Comparison of ENCODE assay signal across 31 cellular contexts in the genomic region with DNA sequence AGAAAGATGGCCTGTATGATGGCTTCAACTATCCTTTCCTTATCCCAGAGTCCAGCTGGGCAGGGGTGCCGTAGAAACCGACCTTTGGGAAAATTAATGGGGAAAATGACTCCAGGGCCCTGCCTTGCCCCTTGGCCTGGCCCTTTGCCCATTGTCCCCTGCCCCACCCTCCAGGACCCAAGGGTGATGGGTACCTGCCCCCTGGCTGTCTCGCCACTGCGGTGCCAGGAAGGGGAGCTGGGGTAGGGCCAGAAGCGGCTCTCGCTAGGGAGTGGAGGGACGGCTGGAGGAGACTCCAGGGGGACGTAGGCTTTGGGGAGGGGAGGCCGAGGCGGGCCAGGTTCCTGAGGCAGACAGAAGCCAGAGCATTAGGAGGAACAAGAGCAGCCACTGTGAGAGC. TPM values are rescaled to one million over a fixed set of nuclear protein-coding genes. Genes with fewer than 3 reads are reported as not detected.
"Had no signal": no experiment of that assay in that cellular context is flagged by ENCODE, and none has a peak within 500 bp of the region (broad histone marks: within the 10 kb centered on the region; RNA-seq: fewer than 3 reads in every experiment).

No MANE protein-coding gene starts in this region.

- ATAC-seq: activated CD4-positive, alpha-beta T cell treated with anti-CD3 and anti-CD28 coated beads for 36 hours; activated CD8-positive, alpha-beta memory T cell treated with anti-CD3 and anti-CD28 coated beads, Interleukin-2, amount 10 ng/mL, durations not matched to agents 7 days and 5 days; activated CD8-positive, alpha-beta T cell treated with anti-CD3 and anti-CD28 coated beads, Interleukin-2, amount 10 ng/mL, durations not matched to agents 7 days and 5 days; activated T-helper 17 cell treated with anti-CD3 and anti-CD28 coated beads, Interleukin-2, amount 50 U/mL, for 72 hours; body of pancreas; foreskin keratinocyte; gastrocnemius medialis had no signal

- H3K36me3 ChIP-seq: gastrocnemius medialis had no signal

- H3K9me3 ChIP-seq: body of pancreas, esophagus muscularis mucosa, gastrocnemius medialis had no signal

- H3K4me1 ChIP-seq: body of pancreas, esophagus muscularis mucosa, gastrocnemius medialis had no signal

- H3K27me3 ChIP-seq: body of pancreas, dorsolateral prefrontal cortex, esophagus muscularis mucosa, foreskin keratinocyte, gastrocnemius medialis had no signal

- H3K4me3 ChIP-seq: body of pancreas, coronary artery, dorsolateral prefrontal cortex, esophagus muscularis mucosa, gastrocnemius medialis had no signal

- DNase-seq: activated CD4-positive, alpha-beta memory T cell treated with anti-CD3 and anti-CD28 coated beads for 36 hours; activated CD4-positive, alpha-beta T cell treated with anti-CD3 and anti-CD28 coated beads for 36 hours; activated CD4-positive, alpha-beta T cell treated with anti-CD3 and anti-CD28 coated beads, Interleukin-2, amount 10 ng/mL, durations not matched to agents 24 days and 14 days; activated CD4-positive, CD25-positive, alpha-beta regulatory T cell; activated CD4-positive, CD25-positive, alpha-beta regulatory T cell treated with anti-CD3 and anti-CD28 coated beads, Interleukin-2, amount 50 U/mL, for 72 hours; activated CD8-positive, alpha-beta memory T cell treated with anti-CD3 and anti-CD28 coated beads, Interleukin-2, amount 10 ng/mL, durations not matched to agents 7 days and 5 days; activated CD8-positive, alpha-beta memory T cell treated with anti-CD3 and anti-CD28 coated beads, Interleukin-2, amount 50 U/mL, for 48 hours; activated CD8-positive, alpha-beta T cell treated with anti-CD3 and anti-CD28 coated beads, Interleukin-2, amount 10 ng/mL, durations not matched to agents 7 days and 5 days; activated effector memory CD4-positive, alpha-beta T cell treated with Interleukin-2 at 50 U/mL for 16 hours; activated gamma-delta T cell treated with Interleukin-2 at 50 U/mL for 16 hours; activated naive CD4-positive, alpha-beta T cell treated with anti-CD3 and anti-CD28 coated beads, Interleukin-2, amount 50 U/mL, for 16 hours; activated naive CD4-positive, alpha-beta T cell treated with Interleukin-2 at 50 U/mL for 16 hours; activated T-cell treated with anti-CD3 and anti-CD28 coated beads for 4 hours; activated T-cell treated with anti-CD3 and anti-CD28 coated beads, Interleukin-2, amount 50 U/mL, for 24 hours; amniotic stem cell; anterior cingulate cortex; body of pancreas; central memory CD4-positive, alpha-beta T cell; cerebellar nuclear complex; dorsolateral prefrontal cortex; effector memory CD4-positive, alpha-beta T cell; erythroblast; foreskin keratinocyte; gastrocnemius medialis; glutamatergic neuron; T-helper 2 cell had no signal

- H3K27ac ChIP-seq: body of pancreas, coronary artery, esophagus muscularis mucosa, foreskin keratinocyte, gastrocnemius medialis had no signal

RNA-seq across cellular contexts. Expression of gene GOLT1A, which starts 29.1 kb away (rescaled TPM):
- total RNA-seq: activated CD4-positive, alpha-beta T cell treated with anti-CD3 and anti-CD28 coated beads, Interleukin-2, amount 10 ng/mL, durations not matched to agents 24 days and 14 days; activated CD8-positive, alpha-beta memory T cell treated with anti-CD3 and anti-CD28 coated beads for 36 hours; activated CD8-positive, alpha-beta memory T cell treated with anti-CD3 and anti-CD28 coated beads, Interleukin-2, amount 10 ng/mL, durations not matched to agents 7 days and 5 days; activated CD8-positive, alpha-beta T cell treated with anti-CD3 and anti-CD28 coated beads, Interleukin-2, amount 10 ng/mL, durations not matched to agents 7 days and 5 days; T-helper 1 cell treated with Interleukin-12 subunit alpha and Interleukin-12 subunit beta and Interleukin-4 antibody, amounts not matched to agents 30 ng/mL and 1 ng/mL, for 36 hours had no signal

RNA-seq across cellular contexts. Expression of gene KISS1, which starts 46.6 kb away (rescaled TPM):
- total RNA-seq: activated CD4-positive, alpha-beta memory T cell treated with anti-CD3 and anti-CD28 coated beads for 36 hours; activated CD4-positive, alpha-beta T cell treated with anti-CD3 and anti-CD28 coated beads for 36 hours; activated CD4-positive, alpha-beta T cell treated with anti-CD3 and anti-CD28 coated beads, Interleukin-2, amount 10 ng/mL, durations not matched to agents 24 days and 14 days; activated CD8-positive, alpha-beta memory T cell treated with anti-CD3 and anti-CD28 coated beads for 36 hours; activated CD8-positive, alpha-beta memory T cell treated with anti-CD3 and anti-CD28 coated beads, Interleukin-2, amount 10 ng/mL, durations not matched to agents 7 days and 5 days; activated CD8-positive, alpha-beta T cell treated with anti-CD3 and anti-CD28 coated beads, Interleukin-2, amount 10 ng/mL, durations not matched to agents 7 days and 5 days; activated T-helper 17 cell treated with anti-CD3 and anti-CD28 coated beads, Interleukin-2, amount 50 U/mL, for 72 hours; body of pancreas; esophagus muscularis mucosa; foreskin keratinocyte; gastrocnemius medialis; T-helper 1 cell treated with Interleukin-12 subunit alpha and Interleukin-12 subunit beta and Interleukin-4 antibody, amounts not matched to agents 30 ng/mL and 1 ng/mL, for 36 hours had no signal
- polyA plus RNA-seq: foreskin keratinocyte had no signal
